Comparison of ENCODE assay signal across 7 cellular contexts in genomic region chr12:76536546-76536945, GRCh38.
"Had no signal": no experiment of that assay in that cellular context is flagged by ENCODE, and none has a peak within 500 bp of the region (broad histone marks: within the 10 kb centered on the region; RNA-seq: fewer than 3 reads in every experiment).

No MANE protein-coding gene starts in this region.

- ATAC-seq: GM12878 had no signal

- FAIRE-seq: GM12878, GM12891, GM12892, GM18507, GM19239 had no signal

- DNase-seq: GDM1, GF-D8 had no signal

- H3K4me3 ChIP-seq: GM12878 had no signal
